ENCODE assay signal across 1 cellular context in genomic region chr10:124418726-124419501, GRCh38.
TF ChIP-seq lines count a peak whose summit lies in the region.

TSS of gene OAT (minus strand) at chr10:124418923. CDS start at chr10:124412171, 6,752 bp downstream.

TF ChIP-seq in K562, 482 proteins besides CTCF, POLR2A, EP300 and RAD21 (continued from another document):
- TF ChIP-seq PHF8 (IDR thresholded peaks at IDR 0.05; ENCODE audit: borderline replicate concordance, low read length): peak; percentile 70; the same call in 1 of the 2 replicates
- no peak for TF ChIP-seq ZNF133 (CRISPR knock-in tag; IDR thresholded peaks at IDR 0.05)
- no peak for TF ChIP-seq BRF1 (IDR thresholded peaks at IDR 0.05; ENCODE audit: borderline replicate concordance, extremely low read depth, insufficient read length)
- TF ChIP-seq GTF2E2 (tag; IDR thresholded peaks at IDR 0.05): no peak; the same call in 1 of the 2 replicates
- no peak for TF ChIP-seq ELK3 (CRISPR knock-in tag; IDR thresholded peaks at IDR 0.05)
- no peak for TF ChIP-seq RERE (CRISPR knock-in tag; IDR thresholded peaks at IDR 0.05; ENCODE audit: borderline replicate concordance)
- TF ChIP-seq ZNF76 (CRISPR knock-in tag; IDR thresholded peaks at IDR 0.05; ENCODE audit: borderline replicate concordance): no peak
- TF ChIP-seq THRA (IDR thresholded peaks at IDR 0.05): no peak
- TF ChIP-seq ZNF146 (CRISPR knock-in tag; IDR thresholded peaks at IDR 0.05; ENCODE audit: unreplicated experiment): no peak
- no peak for TF ChIP-seq BACH1 (tag; IDR thresholded peaks at IDR 0.05)
- TF ChIP-seq FOXP1 (CRISPR knock-in tag; IDR thresholded peaks at IDR 0.05): no peak
- TF ChIP-seq ZNF124 (CRISPR knock-in tag; IDR thresholded peaks at IDR 0.05): no peak
- no peak for TF ChIP-seq DDX20 (tag; IDR thresholded peaks at IDR 0.05; ENCODE audit: low read depth)
- no peak for TF ChIP-seq ZNF445 (CRISPR knock-in tag; IDR thresholded peaks at IDR 0.05; ENCODE audit: low read depth)
- TF ChIP-seq ZSCAN32 (CRISPR knock-in tag; IDR thresholded peaks at IDR 0.05): no peak
- no peak for TF ChIP-seq MTF1 (CRISPR knock-in tag; IDR thresholded peaks at IDR 0.05; ENCODE audit: borderline replicate concordance)
- no peak for TF ChIP-seq MITF (IDR thresholded peaks at IDR 0.05)
- TF ChIP-seq EWSR1 (IDR thresholded peaks at IDR 0.05; ENCODE audit: borderline replicate concordance, low read depth, partially characterized antibody): no peak
- no peak for TF ChIP-seq ZBTB12 (CRISPR knock-in tag; IDR thresholded peaks at IDR 0.05)
- TF ChIP-seq ZNF395 (CRISPR knock-in tag; IDR thresholded peaks at IDR 0.05): no peak
- peak; percentile 49 for TF ChIP-seq SAP30 (IDR thresholded peaks at IDR 0.05; ENCODE audit: borderline replicate concordance, insufficient read depth, low read depth, low read length, poor library complexity, severe bottlenecking)
- no peak for TF ChIP-seq ZNF134 (CRISPR knock-in tag; conservative IDR thresholded peaks at IDR 0.05)
- peak; percentile 78 for TF ChIP-seq SP1 (CRISPR knock-in tag; IDR thresholded peaks at IDR 0.05)
- no peak for TF ChIP-seq YBX1 (IDR thresholded peaks at IDR 0.05)
- no peak for TF ChIP-seq SMARCC2 (IDR thresholded peaks at IDR 0.05; ENCODE audit: low read depth)
- no peak for TF ChIP-seq MBD1 (CRISPR knock-in tag; IDR thresholded peaks at IDR 0.05)
- TF ChIP-seq IRF1 (CRISPR knock-in tag; IDR thresholded peaks at IDR 0.05; ENCODE audit: borderline replicate concordance): no peak
- no peak for TF ChIP-seq CREB3 (tag; conservative IDR thresholded peaks at IDR 0.05; ENCODE audit: low read depth)
- no peak for TF ChIP-seq DNMT1 (IDR thresholded peaks at IDR 0.05)
- TF ChIP-seq SUPT5H (IDR thresholded peaks at IDR 0.05): peak; percentile 88
- TF ChIP-seq ZNF408 (CRISPR knock-in tag; IDR thresholded peaks at IDR 0.05; ENCODE audit: low read depth): no peak
- no peak for TF ChIP-seq ETV5 (CRISPR knock-in tag; IDR thresholded peaks at IDR 0.05; ENCODE audit: low read depth)
TF ChIP-seq in K562: peak in this region for 65.
